Comparison of ENCODE assay signal across 1 cellular context in the genomic region with DNA sequence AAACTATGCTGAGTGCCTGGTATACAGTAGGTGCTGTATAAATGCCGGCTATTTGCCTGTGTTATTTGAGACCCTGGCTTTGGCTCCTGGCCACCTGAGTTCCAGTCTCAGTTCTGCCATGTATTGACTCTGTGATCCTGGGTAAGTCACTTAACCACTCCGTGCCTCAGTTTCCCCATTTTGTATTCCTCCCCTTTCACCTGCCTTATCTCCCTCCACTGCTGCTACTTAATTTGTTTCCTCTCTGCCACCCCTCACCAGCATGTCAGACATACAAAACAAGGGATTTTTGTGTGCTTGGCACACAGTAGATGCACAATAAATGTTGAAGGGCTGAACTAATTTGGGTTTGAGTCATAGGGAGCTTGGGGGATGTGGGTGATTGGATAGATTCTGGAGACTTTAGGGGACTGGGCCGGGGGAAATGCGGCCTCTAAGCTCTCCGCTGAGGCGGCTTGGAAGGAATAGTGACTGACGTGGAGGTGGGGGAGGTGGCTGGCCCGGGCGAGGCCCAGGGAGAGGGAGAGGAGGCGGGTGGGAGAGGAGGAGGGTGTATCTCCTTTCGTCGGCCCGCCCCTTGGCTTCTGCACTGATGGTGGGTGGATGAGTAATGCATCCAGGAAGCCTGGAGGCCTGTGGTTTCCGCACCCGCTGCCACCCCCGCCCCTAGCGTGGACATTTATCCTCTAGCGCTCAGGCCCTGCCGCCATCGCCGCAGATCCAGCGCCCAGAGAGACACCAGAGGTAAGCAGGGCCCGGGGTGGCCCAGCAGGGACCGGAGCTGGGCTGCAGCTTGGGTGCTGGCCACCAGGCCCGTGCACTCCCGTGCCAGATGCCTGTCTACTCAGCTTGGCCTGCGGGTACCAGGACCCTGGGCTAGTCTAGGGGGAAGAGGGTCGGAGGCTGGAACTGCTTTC.
TF ChIP-seq lines count a peak whose summit lies in the region.

A gene (plus strand): TSS at position 706 of the 917 bp plus-strand sequence. CDS start 980 bp downstream, outside the sequence.

TF ChIP-seq in WTC11, 78 proteins besides CTCF, POLR2A, EP300 and RAD21 (continued from another document):
- TF ChIP-seq, protein P1, sequence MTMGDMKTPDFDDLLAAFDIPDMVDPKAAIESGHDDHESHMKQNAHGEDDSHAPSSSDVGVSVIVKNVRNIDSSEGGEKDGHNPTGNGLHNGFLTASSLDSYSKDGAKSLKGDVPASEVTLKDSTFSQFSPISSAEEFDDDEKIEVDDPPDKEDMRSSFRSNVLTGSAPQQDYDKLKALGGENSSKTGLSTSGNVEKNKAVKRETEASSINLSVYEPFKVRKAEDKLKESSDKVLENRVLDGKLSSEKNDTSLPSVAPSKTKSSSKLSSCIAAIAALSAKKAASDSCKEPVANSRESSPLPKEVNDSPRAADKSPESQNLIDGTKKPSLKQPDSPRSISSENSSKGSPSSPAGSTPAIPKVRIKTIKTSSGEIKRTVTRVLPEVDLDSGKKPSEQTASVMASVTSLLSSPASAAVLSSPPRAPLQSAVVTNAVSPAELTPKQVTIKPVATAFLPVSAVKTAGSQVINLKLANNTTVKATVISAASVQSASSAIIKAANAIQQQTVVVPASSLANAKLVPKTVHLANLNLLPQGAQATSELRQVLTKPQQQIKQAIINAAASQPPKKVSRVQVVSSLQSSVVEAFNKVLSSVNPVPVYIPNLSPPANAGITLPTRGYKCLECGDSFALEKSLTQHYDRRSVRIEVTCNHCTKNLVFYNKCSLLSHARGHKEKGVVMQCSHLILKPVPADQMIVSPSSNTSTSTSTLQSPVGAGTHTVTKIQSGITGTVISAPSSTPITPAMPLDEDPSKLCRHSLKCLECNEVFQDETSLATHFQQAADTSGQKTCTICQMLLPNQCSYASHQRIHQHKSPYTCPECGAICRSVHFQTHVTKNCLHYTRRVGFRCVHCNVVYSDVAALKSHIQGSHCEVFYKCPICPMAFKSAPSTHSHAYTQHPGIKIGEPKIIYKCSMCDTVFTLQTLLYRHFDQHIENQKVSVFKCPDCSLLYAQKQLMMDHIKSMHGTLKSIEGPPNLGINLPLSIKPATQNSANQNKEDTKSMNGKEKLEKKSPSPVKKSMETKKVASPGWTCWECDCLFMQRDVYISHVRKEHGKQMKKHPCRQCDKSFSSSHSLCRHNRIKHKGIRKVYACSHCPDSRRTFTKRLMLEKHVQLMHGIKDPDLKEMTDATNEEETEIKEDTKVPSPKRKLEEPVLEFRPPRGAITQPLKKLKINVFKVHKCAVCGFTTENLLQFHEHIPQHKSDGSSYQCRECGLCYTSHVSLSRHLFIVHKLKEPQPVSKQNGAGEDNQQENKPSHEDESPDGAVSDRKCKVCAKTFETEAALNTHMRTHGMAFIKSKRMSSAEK (CRISPR knock-in tag; IDR thresholded peaks at IDR 0.05; ENCODE audit: borderline replicate concordance), result no peak
- no peak for TF ChIP-seq OVOL2 (CRISPR knock-in tag; IDR thresholded peaks at IDR 0.05; ENCODE audit: borderline replicate concordance)
- TF ChIP-seq IRF2 (CRISPR knock-in tag; IDR thresholded peaks at IDR 0.05; ENCODE audit: borderline replicate concordance, low read depth), result no peak
- TF ChIP-seq SP1 (CRISPR knock-in tag; conservative IDR thresholded peaks at IDR 0.05), result no peak
- TF ChIP-seq ZNF219 (CRISPR knock-in tag; IDR thresholded peaks at IDR 0.05; ENCODE audit: borderline replicate concordance), result no peak
